ENCODE assay signal across 14 cellular contexts in genomic region chr9:104984121-104984520, GRCh38.
"Had no signal": no experiment of that assay in that cellular context is flagged by ENCODE, and none has a peak within 500 bp of the region (broad histone marks: within the 10 kb centered on the region; RNA-seq: fewer than 3 reads in every experiment).

No MANE protein-coding gene starts in this region.

- ATAC-seq: heart left ventricle had no signal

- DNase-seq: activated CD8-positive, alpha-beta memory T cell treated with anti-CD3 and anti-CD28 coated beads, Interleukin-2, amount 50 U/mL, for 48 hours; activated gamma-delta T cell; activated naive CD8-positive, alpha-beta T cell treated with anti-CD3 and anti-CD28 coated beads, Interleukin-2, amount 10 ng/mL, durations not matched to agents 7 days and 5 days; activated T-cell treated with anti-CD3 and anti-CD28 coated beads, Interleukin-2, amount 50 U/mL, for 72 hours; central memory CD4-positive, alpha-beta T cell; effector CD4-positive, alpha-beta T cell; foreskin melanocyte; heart left ventricle; mesendoderm; natural killer cell; stimulated activated CD4-positive, alpha-beta T cell treated with anti-CD3 and anti-CD28 coated beads, Interleukin-1b, Interleukin-23, amount 100 ng/mL, for 48 hours; stomach; testis; WERI-Rb-1 had no signal
